In genomic region chr11:94401773-94402265, GRCh38 we compare ENCODE assay signal across 13 cellular contexts. TPM values are rescaled to one million over a fixed set of nuclear protein-coding genes. Genes with fewer than 3 reads are reported as not detected.
A peak's percentile ranks its signal among the peaks of the same experiment; 100 is the strongest.
DNase-seq lines count a peak whose midpoint lies in the region; ATAC-seq and TF ChIP-seq lines count a peak whose summit lies in the region.
"Had no signal": no experiment of that assay in that cellular context is flagged by ENCODE, and none has a peak within 500 bp of the region (broad histone marks: within the 10 kb centered on the region; RNA-seq: fewer than 3 reads in every experiment).

No MANE protein-coding gene starts in this region.

- intact Hi-C loops in cardiac septum (cut with DNase I) = loop anchor here (10.0 kb wide), 1 partner anchor 477 kb away; no protein-coding TSS in a partner anchor

- H3K4me1 ChIP-seq in cardiac muscle cell (ENCODE audit: low read depth) (no peaks in the 10 kb centered on the region), suprapubic skin (peaks cover 15% of the 10 kb centered on the region)
- H3K4me1 ChIP-seq: parathyroid adenoma had no signal

- no peaks in the 10 kb centered on the region for H3K9me3 ChIP-seq in cardiac muscle cell (ENCODE audit: low read depth)
- no peaks in the 10 kb centered on the region for H3K9me3 ChIP-seq in suprapubic skin

- DNase-seq in cardiac muscle cell (ENCODE audit: low read depth in 1 of 2, low spot score in 1 of 2) = no peak
- DNase-seq in cardiac septum (ENCODE audit: low spot score) = no peak
- DNase-seq in coronary artery (ENCODE audit: low spot score) = no peak
- peak; percentile 25 for DNase-seq in left kidney (ENCODE audit: low read depth, low spot score)
- DNase-seq in suprapubic skin (ENCODE audit: low spot score in 2 of 2) = no peak
- no peak for DNase-seq in NCI-H1436 treated with DMSO at 0.1 percent for 48 hours (lab: John Stamatoyannopoulos, UW)
- no peak for DNase-seq in DMS153 (lab: John Stamatoyannopoulos, UW)
- DNase-seq: ACHN; activated naive CD8-positive, alpha-beta T cell treated with anti-CD3 and anti-CD28 coated beads, Interleukin-2, amount 50 U/mL, for 24 hours; Kasumi-1; kidney glomerular epithelial cell had no signal

- peaks cover 48% of the 10 kb centered on the region for H3K27me3 ChIP-seq in cardiac muscle cell
- peaks cover 33% of the 10 kb centered on the region for H3K27me3 ChIP-seq in suprapubic skin

- TF ChIP-seq EP300 in suprapubic skin (IDR thresholded peaks at IDR 0.05) = no peak

- TF ChIP-seq CTCF in cardiac muscle cell (IDR thresholded peaks at IDR 0.05; ENCODE audit: low read depth, low read length) (no peak), coronary artery (IDR thresholded peaks at IDR 0.05) (no peak), suprapubic skin (IDR thresholded peaks at IDR 0.05) (no peak)

- H3K36me3 ChIP-seq in cardiac muscle cell = no peaks in the 10 kb centered on the region
- no peaks in the 10 kb centered on the region for H3K36me3 ChIP-seq in suprapubic skin

- 21% methylated on average over 10 of the region's 10 CpGs for WGBS in suprapubic skin

- no peak for TF ChIP-seq POLR2A in suprapubic skin (IDR thresholded peaks at IDR 0.05)

- ATAC-seq in HG03521 (IDR thresholded peaks at IDR 0.05; ENCODE audit: unreplicated experiment) = no peak
- ATAC-seq: activated naive CD8-positive, alpha-beta T cell treated with anti-CD3 and anti-CD28 coated beads, Interleukin-2, amount 50 U/mL, for 24 hours had no signal

- H3K27ac ChIP-seq in cardiac muscle cell (no peak overlapping the region), coronary artery (no peak overlapping the region), suprapubic skin (no peak overlapping the region)
- H3K27ac ChIP-seq: parathyroid adenoma had no signal

- H3K4me3 ChIP-seq in cardiac muscle cell (peak overlapping the region; percentile 40), coronary artery (peak overlapping the region; percentile 66), suprapubic skin (peak overlapping the region; percentile 40)

RNA-seq across cellular contexts. Expression of gene GPR83, which starts 0.6 kb away (rescaled TPM):
- total RNA-seq in cardiac muscle cell (0.11 and 0.15 TPM in 2 replicates), cardiac septum (not detected), suprapubic skin (under 1 TPM in 3 of 4 donors, not detected in 1; 0.23 to 0.30 (median 0.24) TPM)
- not detected in 2 replicates for polyA plus RNA-seq in cardiac muscle cell
